14 cellular contexts compared by ENCODE assay signal in the genomic region with DNA sequence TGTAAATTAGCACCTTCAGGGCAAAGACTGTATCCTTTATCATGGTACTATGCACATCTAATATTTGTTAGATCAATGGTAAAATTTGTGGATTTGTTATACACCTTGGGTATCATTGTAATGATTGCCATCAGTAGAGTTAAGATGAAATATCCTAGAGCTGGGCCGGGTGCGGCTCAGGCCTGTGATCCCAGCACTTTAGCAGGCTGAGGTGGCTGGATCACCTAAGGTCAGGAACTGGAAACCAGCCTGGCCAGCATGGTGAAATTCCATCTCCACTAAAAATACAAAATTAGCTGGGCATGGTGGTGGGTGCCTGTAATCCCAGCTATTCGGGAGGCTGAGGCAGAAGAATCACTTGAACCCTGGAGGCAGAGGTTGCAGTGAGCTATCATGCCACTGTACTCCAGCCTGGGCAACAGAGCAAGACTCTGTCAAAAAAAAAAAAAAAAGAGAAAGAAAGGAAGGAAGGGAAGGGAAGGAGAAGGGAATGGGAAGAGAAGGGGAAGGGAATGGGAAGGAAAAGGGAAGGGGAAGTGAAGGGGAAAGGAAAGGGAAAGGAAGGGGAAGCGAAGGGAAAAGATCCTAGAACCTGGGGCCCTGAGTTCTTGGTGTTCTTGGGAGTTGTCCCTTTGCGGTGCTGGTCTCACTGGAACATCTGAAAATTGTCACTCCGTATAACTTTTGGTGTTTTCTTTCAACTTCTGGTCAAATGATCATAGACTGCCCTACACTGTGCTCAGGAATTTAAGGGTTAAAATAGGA.
A peak's percentile ranks its signal among the peaks of the same experiment; 100 is the strongest.
DNase-seq lines count a peak whose midpoint lies in the region; ATAC-seq and TF ChIP-seq lines count a peak whose summit lies in the region.
"Had no signal": no experiment of that assay in that cellular context is flagged by ENCODE, and none has a peak within 500 bp of the region (broad histone marks: within the 10 kb centered on the region; RNA-seq: fewer than 3 reads in every experiment).

No MANE protein-coding gene starts in this region.

- no peaks in the 10 kb centered on the region for H3F3A ChIP-seq in PC-9 (ENCODE audit: insufficient read depth, low read depth)

- H3K9me3 ChIP-seq in H9 (ENCODE audit: control insufficient read depth, low read depth, low read length) = no peaks in the 10 kb centered on the region
- H3K9me3 ChIP-seq in PC-9 (ENCODE audit: insufficient read depth, low read depth) = peaks cover 18% of the 10 kb centered on the region; the same call in 1 of the 2 replicates
- no peaks in the 10 kb centered on the region for H3K9me3 ChIP-seq in osteoblast (ENCODE audit: low read depth, low read length)
- no peaks in the 10 kb centered on the region for H3K9me3 ChIP-seq in transverse colon
- H3K9me3 ChIP-seq: BLaER1 treated with 17β-estradiol and CSF1 and Interleukin-3, amounts not matched to agents 10 nM and 100 nM had no signal

- H3K4me3 ChIP-seq in PC-9 = no peak overlapping the region
- H3K4me3 ChIP-seq in osteoblast (ENCODE audit: insufficient read depth, low read length) = no peak overlapping the region
- no peak overlapping the region for H3K4me3 ChIP-seq in transverse colon
- H3K4me3 ChIP-seq: BLaER1 treated with 17β-estradiol and CSF1 and Interleukin-3, amounts not matched to agents 10 nM and 100 nM; GM12878 had no signal

- H3K79me2 ChIP-seq in H9 (ENCODE audit: insufficient read depth, low read length) = no peaks in the 10 kb centered on the region
- H3K79me2 ChIP-seq in PC-9 (ENCODE audit: low read depth) = no peaks in the 10 kb centered on the region
- H3K79me2 ChIP-seq in osteoblast (ENCODE audit: insufficient read depth, low read length) = no peaks in the 10 kb centered on the region

- H2BK120ac ChIP-seq in H9 (ENCODE audit: low read depth, low read length, poor library complexity, severe bottlenecking) = no peak overlapping the region

- TF ChIP-seq CTCF in H9 (conservative IDR thresholded peaks at IDR 0.05) (no peak), PC-9 (conservative IDR thresholded peaks at IDR 0.05) (no peak), osteoblast (IDR thresholded peaks at IDR 0.05; ENCODE audit: extremely low read depth, low read depth, low read length) (no peak), transverse colon (IDR thresholded peaks at IDR 0.05) (no peak)

- no peak overlapping the region for H4K8ac ChIP-seq in H9 (replicated peaks; ENCODE audit: insufficient read length, low read depth, low read length)

- H3K4me2 ChIP-seq in H9 (ENCODE audit: insufficient read depth, insufficient read length, low read length) = no peak overlapping the region
- peak overlapping the region; percentile 5; the same call in 1 of the 2 replicates for H3K4me2 ChIP-seq in PC-9
- H3K4me2 ChIP-seq in osteoblast (ENCODE audit: insufficient read depth, low read length) = no peak overlapping the region
- H3K4me2 ChIP-seq: BLaER1 treated with 17β-estradiol and CSF1 and Interleukin-3, amounts not matched to agents 10 nM and 100 nM had no signal

- intact Hi-C loops in PC-9 (cut with micrococcal nuclease; ENCODE audit: unreplicated experiment) = loop anchor here (2.0 kb wide), 2 partner anchors 39 to 59 kb away; no protein-coding TSS in a partner anchor
- intact Hi-C loops in transverse colon (cut with DNase I; ENCODE audit: low total_unique reads) = no loop called here

- H3K23ac ChIP-seq in H9 (ENCODE audit: insufficient read length, low read depth, low read length) = no peak overlapping the region

- H2AFZ ChIP-seq in H9 (ENCODE audit: low read length) (peak overlapping the region; percentile 22), PC-9 (no peak overlapping the region), osteoblast (ENCODE audit: low read length) (peak overlapping the region; percentile 9)

- TF ChIP-seq POLR2A in transverse colon (IDR thresholded peaks at IDR 0.05) = no peak

- no peak overlapping the region for H4K5ac ChIP-seq in H9 (ENCODE audit: insufficient read length, low read depth, low read length)

- in situ Hi-C loops in transverse colon (cut with MboI; ENCODE audit: low pct_ligation_motif_present in 1 of 4, low pct_unique_long_range_greater_than_20kb in 1 of 4, low sequenced_read_pairs in 3 of 4) = no loop called here

- CTCF ChIA-PET in PC-9 (lab: Charles Lee) = interaction anchor here (0.7 kb wide), 1 partner anchor 25 kb away, joined by 3 read pairs; no protein-coding TSS in a partner anchor

- no peak overlapping the region for H3K27ac ChIP-seq in H9 (ENCODE audit: insufficient read length, low read depth, low read length)
- no peak overlapping the region for H3K27ac ChIP-seq in PC-9
- H3K27ac ChIP-seq in osteoblast (ENCODE audit: low read depth, low read length) = no peak overlapping the region
- no peak overlapping the region for H3K27ac ChIP-seq in transverse colon
- H3K27ac ChIP-seq: BLaER1 treated with 17β-estradiol and CSF1 and Interleukin-3, amounts not matched to agents 10 nM and 100 nM had no signal

- H2BK15ac ChIP-seq in H9 (ENCODE audit: low read depth, low read length) = no peak overlapping the region

- POLR2A ChIA-PET in PC-9 (lab: Charles Lee; ENCODE audit: unreplicated experiment) = no interaction called here

- DNase-seq in H9 = no peak
- no peak for DNase-seq in PC-9
- no peak for DNase-seq in osteoblast (ENCODE audit: insufficient read length, low spot score, missing footprints)
- DNase-seq in transverse colon = no peak
- DNase-seq in amniotic stem cell (lab: John Stamatoyannopoulos, UW) = no peak
- DNase-seq: CD8-positive, alpha-beta T cell; COR-L47; DMS 273 treated with DMSO at 0.1 percent for 48 hours; DMS53; DND-41 had no signal

- no peak overlapping the region for H3K4ac ChIP-seq in H9 (ENCODE audit: low read depth, low read length)

- H3K9me2 ChIP-seq in PC-9 (ENCODE audit: insufficient read depth) = no peaks in the 10 kb centered on the region

- no peaks in the 10 kb centered on the region for H3K36me3 ChIP-seq in PC-9 (ENCODE audit: low read depth)
- H3K36me3 ChIP-seq in osteoblast (ENCODE audit: insufficient read depth, low read length) = no peaks in the 10 kb centered on the region
- no peaks in the 10 kb centered on the region for H3K36me3 ChIP-seq in transverse colon
- H3K36me3 ChIP-seq: BLaER1 treated with 17β-estradiol and CSF1 and Interleukin-3, amounts not matched to agents 10 nM and 100 nM had no signal

- H3K79me1 ChIP-seq in H9 (ENCODE audit: insufficient read depth, low read depth, low read length, poor library complexity, severe bottlenecking) = no peaks in the 10 kb centered on the region

- TF ChIP-seq EP300 in transverse colon (IDR thresholded peaks at IDR 0.05; ENCODE audit: low read depth) = no peak

- H3K4me3 Mint-ChIP-seq in H9 = no peak overlapping the region
- H3K4me3 Mint-ChIP-seq: B cell; CD8-positive, alpha-beta T cell had no signal

- H2AK5ac ChIP-seq in H9 (ENCODE audit: insufficient read length, low read length) = no peak overlapping the region

- no peaks in the 10 kb centered on the region for H3K27me3 ChIP-seq in H9 (ENCODE audit: insufficient read depth, low read length)
- H3K27me3 ChIP-seq in PC-9 (ENCODE audit: insufficient read depth, low read depth) = no peaks in the 10 kb centered on the region
- no peaks in the 10 kb centered on the region for H3K27me3 ChIP-seq in osteoblast (ENCODE audit: insufficient read depth, low read length)
- no peaks in the 10 kb centered on the region for H3K27me3 ChIP-seq in transverse colon
- H3K27me3 ChIP-seq: BLaER1 treated with 17β-estradiol and CSF1 and Interleukin-3, amounts not matched to agents 10 nM and 100 nM had no signal

- H3K4me1 ChIP-seq in H9 (ENCODE audit: insufficient read depth, low read length) (no peaks in the 10 kb centered on the region), PC-9 (replicated peaks; ENCODE audit: insufficient read depth) (peaks cover 11% of the 10 kb centered on the region), osteoblast (ENCODE audit: insufficient read depth, low read length) (no peaks in the 10 kb centered on the region), transverse colon (no peaks in the 10 kb centered on the region)
- H3K4me1 ChIP-seq: BLaER1 treated with 17β-estradiol and CSF1 and Interleukin-3, amounts not matched to agents 10 nM and 100 nM had no signal

- no peaks in the 10 kb centered on the region for H3K36me3 Mint-ChIP-seq in H9 (ENCODE audit: insufficient read depth in 1 of 3, low read depth in 3 of 3)
- H3K36me3 Mint-ChIP-seq: CD8-positive, alpha-beta T cell had no signal

- H2BK5ac ChIP-seq in H9 (ENCODE audit: insufficient read length, low read length) = no peak overlapping the region

- H4K20me1 ChIP-seq in H9 (ENCODE audit: control insufficient read depth, insufficient read depth, insufficient read length) (no peaks in the 10 kb centered on the region), PC-9 (ENCODE audit: insufficient read depth) (no peaks in the 10 kb centered on the region), osteoblast (ENCODE audit: insufficient read depth, low read length) (no peaks in the 10 kb centered on the region)
- H4K20me1 ChIP-seq: BLaER1 treated with 17β-estradiol and CSF1 and Interleukin-3, amounts not matched to agents 10 nM and 100 nM had no signal

- H3T11ph ChIP-seq in H9 (ENCODE audit: low read length) = no peak overlapping the region

- H3K18ac ChIP-seq in H9 (ENCODE audit: insufficient read length, low read depth, low read length) = no peak overlapping the region

- WGBS in H9 (ENCODE audit: extremely low coverage, insufficient read length, low lambda C conversion rate) = no CpG with 5 or more reads among the region's 6 CpGs
- 80 to 91% methylated on average over 2 to 6 of the region's 6 CpGs for WGBS in transverse colon (ENCODE audit: low coverage in 1 of 2), 2 donors

- no peak overlapping the region for H2BK12ac ChIP-seq in H9 (ENCODE audit: insufficient read length, low read depth, low read length)

- no peak overlapping the region for H3K14ac ChIP-seq in H9 (ENCODE audit: insufficient read depth, low read length)

- no peaks in the 10 kb centered on the region for H3K9me3 Mint-ChIP-seq in H9
- H3K9me3 Mint-ChIP-seq: CD8-positive, alpha-beta T cell had no signal

- no peak overlapping the region for H2BK20ac ChIP-seq in H9 (ENCODE audit: low read depth, low read length, poor library complexity, severe bottlenecking)

- no peaks in the 10 kb centered on the region; the same call in 1 of the 2 replicates for H3K27me3 Mint-ChIP-seq in H9 (ENCODE audit: low read depth)

- H3K4me1 Mint-ChIP-seq in H9 = peaks cover 7 to 11% of the 10 kb centered on the region in 2 experiments; a peak in 3 of 4 replicates
- H3K4me1 Mint-ChIP-seq: B cell had no signal

- H3K9ac ChIP-seq in H9 (ENCODE audit: extremely low read depth, insufficient read length, low read length) = no peak overlapping the region
- H3K9ac ChIP-seq: BLaER1 treated with 17β-estradiol and CSF1 and Interleukin-3, amounts not matched to agents 10 nM and 100 nM had no signal

- H4K91ac ChIP-seq in H9 (ENCODE audit: insufficient read length, low read depth, low read length) = no peak overlapping the region

- no peaks in the 10 kb centered on the region for H3K23me2 ChIP-seq in H9 (ENCODE audit: insufficient read length, low read depth, low read length, poor library complexity, severe bottlenecking)

- no peak overlapping the region for H3K27ac Mint-ChIP-seq in H9
- H3K27ac Mint-ChIP-seq: B cell; CD8-positive, alpha-beta T cell had no signal

- no TSS peak for BruUV-seq in PC-9 (replicated peaks; lab: Mats Ljungman, UMichigan)

- no peak for ATAC-seq in GM18870 (IDR thresholded peaks at IDR 0.05; ENCODE audit: unreplicated experiment)
- ATAC-seq: CD8-positive, alpha-beta T cell; GM12878 had no signal

- no peak overlapping the region for H3K56ac ChIP-seq in H9 (ENCODE audit: insufficient read length, low read depth, low read length)
